In genomic region chr13:43545317-43545874, GRCh38 we compare ENCODE assay signal across 18 cellular contexts.
DNase-seq lines count a peak whose midpoint lies in the region; ATAC-seq and TF ChIP-seq lines count a peak whose summit lies in the region.
"Had no signal": no experiment of that assay in that cellular context is flagged by ENCODE, and none has a peak within 500 bp of the region (broad histone marks: within the 10 kb centered on the region; RNA-seq: fewer than 3 reads in every experiment).

No MANE protein-coding gene starts in this region.

- TF ChIP-seq CTCF in heart right ventricle (IDR thresholded peaks at IDR 0.05), result no peak
- TF ChIP-seq CTCF in breast epithelium (IDR thresholded peaks at IDR 0.05), result no peak

- no peak for TF ChIP-seq POLR2A in breast epithelium (IDR thresholded peaks at IDR 0.05)

- no peaks in the 10 kb centered on the region for H3K9me3 ChIP-seq in heart right ventricle
- H3K9me3 ChIP-seq in breast epithelium, result no peaks in the 10 kb centered on the region

- no peaks in the 10 kb centered on the region for H3K36me3 ChIP-seq in heart right ventricle
- no peaks in the 10 kb centered on the region for H3K36me3 ChIP-seq in breast epithelium

- H3K27me3 ChIP-seq in heart right ventricle, result no peaks in the 10 kb centered on the region
- H3K27me3 ChIP-seq in breast epithelium, result no peaks in the 10 kb centered on the region

- DNase-seq in EH (ENCODE audit: low read depth), result peak; percentile 42
- peak; percentile 68 for DNase-seq in brain pericyte (ENCODE audit: low read depth, low spot score)
- DNase-seq in heart right ventricle, result peak in 1 of 2 donors; percentile 21
- DNase-seq in skeletal muscle cell (ENCODE audit: low read depth), result peak; percentile 84
- DNase-seq in DMS53 treated with DMSO at 0.1 percent for 48 hours (lab: John Stamatoyannopoulos, UW; ENCODE audit: unreplicated experiment), result no peak
- DNase-seq in NCI-H1694 (lab: John Stamatoyannopoulos, UW), result no peak
- no peak for DNase-seq in NCI-H1417 treated with DMSO at 0.1 percent for 48 hours (lab: John Stamatoyannopoulos, UW)
- no peak for DNase-seq in breast epithelium (ENCODE audit: low spot score in 2 of 2)
- DNase-seq: activated CD4-positive, alpha-beta T cell treated with anti-CD3 and anti-CD28 coated beads, Interleukin-2, amount 10 ng/mL, durations not matched to agents 7 days and 5 days; activated CD8-positive, alpha-beta memory T cell treated with anti-CD3 and anti-CD28 coated beads, Interleukin-2, amount 50 U/mL, for 48 hours; activated naive CD4-positive, alpha-beta T cell treated with anti-CD3 and anti-CD28 coated beads for 36 hours; dermis blood vessel endothelial cell; H7; NCI-H524; stimulated activated CD4-positive, alpha-beta T cell treated with anti-CD3 and anti-CD28 coated beads, Interleukin-15, amount 100 ng/mL, for 24 hours; stimulated activated naive CD4-positive, alpha-beta T cell; trophoblast cell had no signal

- H3K4me3 ChIP-seq in heart right ventricle (no peak overlapping the region), skeletal muscle cell (ENCODE audit: low read depth, low read length) (no peak overlapping the region), breast epithelium (no peak overlapping the region)

- H3K27ac ChIP-seq in heart right ventricle (peak overlapping the region in 3 of 10 donors; percentile 1 to 23 (median 7)), breast epithelium (no peak overlapping the region)
- H3K27ac ChIP-seq: HL-60 had no signal

- H3K4me1 ChIP-seq in heart right ventricle, result peaks cover 0 to 40% (median 31%) of the 10 kb centered on the region in 9 donors
- no peaks in the 10 kb centered on the region for H3K4me1 ChIP-seq in breast epithelium

- ATAC-seq in heart right ventricle, result peak; percentile 34 to 87 (median 72)

- intact Hi-C loops in heart right ventricle (cut with DNase I) (loop anchor here in 2 of 10 donors (5.0 to 10.0 kb wide), 2 partner anchors 117 to 239 kb away; partner anchors contain the start of gene ENOX1 (in 1 of the 2)), breast epithelium (cut with DNase I; ENCODE audit: low total_unique reads) (no loop called here)

- WGBS in heart right ventricle, 2 donors, result 57 to 80% methylated on average over 4 of the region's 4 CpGs

Comparison
In these comparisons a context has a peak if more than half of its experiments do, and no peak if none do; other contexts are left out.
1. DNase-seq: peak in EH (single experiment), brain pericyte (single experiment) and skeletal muscle cell (single experiment); none in DMS53 treated with DMSO at 0.1 percent for 48 hours (single experiment), NCI-H1694 (single experiment), NCI-H1417 treated with DMSO at 0.1 percent for 48 hours (single experiment) and breast epithelium (0 of 2).